8 cellular contexts compared by ENCODE assay signal in the genomic region with DNA sequence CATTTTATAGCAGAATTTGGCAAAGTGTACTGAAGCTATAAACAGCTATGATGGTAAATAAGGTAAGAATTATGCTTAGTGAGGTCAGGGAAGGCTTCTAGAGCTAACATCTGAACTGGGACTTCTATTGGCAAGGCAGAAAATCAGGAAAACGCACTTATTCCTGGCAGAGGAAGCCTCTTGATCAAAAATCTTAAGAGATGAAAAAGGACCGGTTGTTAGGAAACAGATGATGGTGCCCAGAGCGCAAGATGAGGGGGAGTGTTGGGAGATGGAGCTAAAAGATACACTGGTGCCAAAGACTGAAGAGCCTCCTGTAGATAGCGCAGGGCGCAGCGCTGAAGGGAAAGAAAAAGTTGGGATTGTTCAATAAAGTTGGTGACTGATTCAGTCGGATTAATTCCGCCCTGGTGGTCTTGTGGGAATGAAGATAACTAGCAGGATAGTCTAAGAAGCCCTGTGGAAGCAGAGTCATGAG. TPM values are rescaled to one million over a fixed set of nuclear protein-coding genes. Genes with fewer than 3 reads are reported as not detected.
A peak's percentile ranks its signal among the peaks of the same experiment; 100 is the strongest.
DNase-seq lines count a peak whose midpoint lies in the region; ATAC-seq and TF ChIP-seq lines count a peak whose summit lies in the region.

No MANE protein-coding gene starts in this region.

- H3K27ac ChIP-seq in fibroblast of lung (ENCODE audit: insufficient read depth, low read length) (peak overlapping the region; percentile 99), osteoblast (ENCODE audit: low read depth, low read length) (peak overlapping the region; percentile 99)

- DNase-seq in HFF-Myc (ENCODE audit: extremely low read depth, low read depth) (no peak), T-cell (peak in 8 of 34 experiments; percentile 2 to 10 (median 5)), fibroblast of lung (ENCODE audit: low read depth in 2 of 2) (no peak), osteoblast (ENCODE audit: insufficient read length, low spot score, missing footprints) (no peak), NCI-H187 treated with DMSO at 0.1 percent for 48 hours (lab: John Stamatoyannopoulos, UW) (no peak), A172 (ENCODE audit: low spot score) (no peak)

- no peaks in the 10 kb centered on the region for H3K9me3 Mint-ChIP-seq in T-cell

- H3K36me3 Mint-ChIP-seq in T-cell = no peaks in the 10 kb centered on the region

- H3K4me3 ChIP-seq in GM08714 (ENCODE audit: low read length) (peak overlapping the region; percentile 87), HFF-Myc (replicated peaks; ENCODE audit: low read depth, low read length) (peak overlapping the region; percentile 94), fibroblast of lung (replicated peaks in 1 of 4; ENCODE audit: control extremely low read depth in 1 of 4, insufficient read depth in 1 of 4, low read depth in 3 of 4, low read length in 4 of 4) (peak overlapping the region; percentile 35 to 99 (median 60)), osteoblast (ENCODE audit: insufficient read depth, low read length) (peak overlapping the region; percentile 95)

- CTCF ChIA-PET in T-cell (lab: Charles Lee) = interaction anchor here in 1 of 2 donors (0.7 to 1.0 kb wide), 4 partner anchors 13 to 124 kb away, joined by 3 to 5 read pairs (median 4); a partner anchor contains a TSS

- H3K27me3 Mint-ChIP-seq in T-cell = no peaks in the 10 kb centered on the region

- H3K4me1 ChIP-seq in fibroblast of lung (ENCODE audit: control insufficient read depth, extremely low read depth, insufficient read depth, low read length) (peaks cover 14% of the 10 kb centered on the region), osteoblast (ENCODE audit: insufficient read depth, low read length) (peaks cover 39% of the 10 kb centered on the region)

- H4K20me1 ChIP-seq in fibroblast of lung (ENCODE audit: control insufficient read depth, extremely low read depth, insufficient read depth, low read length) (peaks cover 12% of the 10 kb centered on the region), osteoblast (ENCODE audit: insufficient read depth, low read length) (peaks cover 33% of the 10 kb centered on the region)

- H3K36me3 ChIP-seq in fibroblast of lung (ENCODE audit: control insufficient read depth, insufficient read depth, low read length) (peaks cover 2% of the 10 kb centered on the region), osteoblast (ENCODE audit: insufficient read depth, low read length) (peaks cover 4% of the 10 kb centered on the region)

- TF ChIP-seq CTCF in HFF-Myc (IDR thresholded peaks at IDR 0.05; ENCODE audit: low read depth, low read length, missing control alignments) (no peak), fibroblast of lung (conservative IDR thresholded peaks at IDR 0.05 in 1 of 2, IDR thresholded peaks at IDR 0.05 in 1 of 2; ENCODE audit: low read depth in 1 of 2, low read length in 2 of 2) (no peak), osteoblast (IDR thresholded peaks at IDR 0.05; ENCODE audit: extremely low read depth, low read depth, low read length) (no peak)

- H3K4me3 Mint-ChIP-seq in T-cell = peak overlapping the region; percentile 97 to 100 (median 98)

- H3K9me3 ChIP-seq in fibroblast of lung (ENCODE audit: control insufficient read depth, insufficient read depth, low read depth, low read length) (no peaks in the 10 kb centered on the region), osteoblast (ENCODE audit: low read depth, low read length) (no peaks in the 10 kb centered on the region)

- no peak overlapping the region for H2AFZ ChIP-seq in fibroblast of lung (ENCODE audit: low read length)
- H2AFZ ChIP-seq in osteoblast (ENCODE audit: low read length) = peak overlapping the region; percentile 80

- POLR2A ChIA-PET in T-cell (lab: Charles Lee) = interaction anchor here (0.7 to 1.7 kb wide), 3 partner anchors 14 to 53 kb away, joined by 3 to 4 read pairs (median 3); no protein-coding TSS in a partner anchor

- H3K79me2 ChIP-seq in fibroblast of lung (ENCODE audit: control insufficient read depth, insufficient read depth, low read length) (peaks cover 45% of the 10 kb centered on the region), osteoblast (ENCODE audit: insufficient read depth, low read length) (peaks cover 44% of the 10 kb centered on the region)

- H3K27me3 ChIP-seq in fibroblast of lung (ENCODE audit: control insufficient read depth, insufficient read depth, low read length) (no peaks in the 10 kb centered on the region), osteoblast (ENCODE audit: insufficient read depth, low read length) (no peaks in the 10 kb centered on the region)

- H3K27ac Mint-ChIP-seq in T-cell = peak overlapping the region; percentile 92 to 97

- H3K4me1 Mint-ChIP-seq in T-cell = peaks cover 36 to 47% (median 42%) of the 10 kb centered on the region in 3 donors

- ATAC-seq in T-cell (replicated peaks in 1 of 4) (peak in 3 of 4 experiments; percentile 16 to 23 (median 21)), GM21423 (IDR thresholded peaks at IDR 0.05; ENCODE audit: unreplicated experiment) (no peak)

- peak overlapping the region; percentile 100 for H3K9ac ChIP-seq in fibroblast of lung (ENCODE audit: insufficient read depth, low read length)

- H3K4me2 ChIP-seq in fibroblast of lung (ENCODE audit: extremely low read depth, insufficient read depth, low read length) (peak overlapping the region; percentile 79), osteoblast (ENCODE audit: insufficient read depth, low read length) (peak overlapping the region; percentile 88)

RNA-seq across cellular contexts. Expression of a gene that starts 0.6 kb away (rescaled TPM):
- total RNA-seq in T-cell (10 to 100 TPM; 15.8 to 23.4 (median 16.7) TPM), fibroblast of lung (538 and 636 TPM in 2 replicates), osteoblast (673 and 708 TPM in 2 replicates)
- polyA plus RNA-seq in fibroblast of lung = 835 and 1,372 TPM in 2 replicates
- 583 and 903 TPM in 2 replicates for polyA plus RNA-seq in fibroblast of lung (2012)
- 86.7 and 98.4 TPM in 2 replicates for polyA minus RNA-seq in fibroblast of lung (ENCODE audit: low replicate concordance)
- total RNA-seq in A172 (2014; rRNA removed; shearing (Covaris generic)) = 420 and 457 TPM in 2 replicates

RNA-seq across cellular contexts. Expression of a gene that starts 37.0 kb away (rescaled TPM):
- total RNA-seq in T-cell (not detected), fibroblast of lung (not detected in 2 replicates), osteoblast (not detected in 2 replicates)
- not detected in 2 replicates for polyA plus RNA-seq in fibroblast of lung
- polyA plus RNA-seq in fibroblast of lung (2012) = 0.28 and 0.31 TPM in 2 replicates
- not detected in 2 replicates for polyA minus RNA-seq in fibroblast of lung (ENCODE audit: low replicate concordance)
- total RNA-seq in A172 (2014; rRNA removed; shearing (Covaris generic)) = not detected in 2 replicates

RNA-seq across cellular contexts. Expression of a gene that starts 53.2 kb away (rescaled TPM):
- total RNA-seq in T-cell = 10 to 100 TPM in 4 of 5 donors, 1 to 10 TPM in 1; 7.6 to 15.7 (median 14.6) TPM
- total RNA-seq in fibroblast of lung = 4.9 and 12.1 TPM in 2 replicates
- polyA plus RNA-seq in fibroblast of lung = 8.3 and 11.8 TPM in 2 replicates
- 5.5 and 8.8 TPM in 2 replicates for polyA plus RNA-seq in fibroblast of lung (2012)
- polyA minus RNA-seq in fibroblast of lung (ENCODE audit: low replicate concordance) = 5.8 and 8.0 TPM in 2 replicates
- total RNA-seq in osteoblast = 7.2 and 10.0 TPM in 2 replicates
- total RNA-seq in A172 (2014; rRNA removed; shearing (Covaris generic)) = 5.3 and 7.0 TPM in 2 replicates

Comparison
In these comparisons a context has a peak if more than half of its experiments do, and no peak if none do; other contexts are left out.
1. RNA of a gene that starts 0.6 kb away (total RNA-seq): 673 to 708 TPM in osteoblast, 538 to 636 TPM in fibroblast of lung and 420 to 457 TPM in A172; 15.8 to 23.4 TPM in T-cell; every median in the first group is over 10 times any median in the second.
2. Peak in every context shown above with its lines, with median percentiles within 50 percentile points of each other: H3K4me3 ChIP-seq.